In genomic region chr15:62402687-62403086, GRCh38 we compare ENCODE assay signal across 21 cellular contexts. TPM values are rescaled to one million over a fixed set of nuclear protein-coding genes. Genes with fewer than 3 reads are reported as not detected.
"Had no signal": no experiment of that assay in that cellular context is flagged by ENCODE, and none has a peak within 500 bp of the region (broad histone marks: within the 10 kb centered on the region; RNA-seq: fewer than 3 reads in every experiment).

No MANE protein-coding gene starts in this region.

- H3K4me1 ChIP-seq: right lobe of liver had no signal

- H3K9me3 ChIP-seq: ascending aorta, ovary, right lobe of liver, tibial artery had no signal

- H3K27ac ChIP-seq: foreskin keratinocyte, ovary, right lobe of liver, VCaP had no signal

- ATAC-seq: activated naive CD8-positive, alpha-beta T cell treated with anti-CD3 and anti-CD28 coated beads, Interleukin-2, amount 50 U/mL, for 24 hours; activated T-cell treated with anti-CD3 and anti-CD28 coated beads, Interleukin-2, amount 50 U/mL, for 4 hours; esophagus mucosa; naive thymus-derived CD4-positive, alpha-beta T cell; stimulated activated naive B cell treated with anti-CD40 and anti-IgM and Interleukin-4, amounts not matched to agents 10 μg/mL and 1 μg/mL and 100 μg/mL, for 72 hours had no signal

- H3K4me3 ChIP-seq: ovary, right lobe of liver, tibial artery had no signal

- H3K27me3 ChIP-seq: ascending aorta, foreskin keratinocyte, ovary, right lobe of liver, tibial artery had no signal

- H3K36me3 ChIP-seq: ascending aorta, ovary, right lobe of liver, tibial artery had no signal

- DNase-seq: activated CD4-positive, alpha-beta T cell treated with anti-CD3 and anti-CD28 coated beads, Interleukin-2, amount 50 U/mL, for 1 hour; activated CD4-positive, CD25-positive, alpha-beta regulatory T cell treated with anti-CD3 and anti-CD28 coated beads, Interleukin-2, amount 50 U/mL, for 72 hours; activated CD8-positive, alpha-beta memory T cell treated with anti-CD3 and anti-CD28 coated beads, Interleukin-2, amount 50 U/mL, for 4 hours; activated naive CD4-positive, alpha-beta T cell treated with anti-CD3 and anti-CD28 coated beads, Interleukin-2, amount 10 ng/mL, durations not matched to agents 7 days and 5 days; activated naive CD8-positive, alpha-beta T cell treated with anti-CD3 and anti-CD28 coated beads, Interleukin-2, amount 50 U/mL, for 24 hours; activated T-cell treated with anti-CD3 and anti-CD28 coated beads, Interleukin-2, amount 50 U/mL, for 4 hours; cerebellar nuclear complex; cortex of kidney; effector CD4-positive, alpha-beta T cell; head of caudate nucleus; left ventricle myocardium superior; naive thymus-derived CD4-positive, alpha-beta T cell; ovary; right lobe of liver; stimulated activated CD4-positive, alpha-beta T cell treated with anti-CD3 and anti-CD28 coated beads, Interleukin-4, amount 100 ng/mL, for 4 hours; stimulated activated naive B cell treated with anti-CD40 and anti-IgM and Interleukin-4, amounts not matched to agents 10 μg/mL and 1 μg/mL and 100 μg/mL, for 72 hours; tibial artery had no signal

RNA-seq across cellular contexts. Expression of gene TLN2, which starts 12.3 kb away (rescaled TPM):
- polyA plus RNA-seq: naive thymus-derived CD4-positive, alpha-beta T cell had no signal
